In genomic region chr6:108557494-108558371, GRCh38 we compare ENCODE assay signal across 8 cellular contexts.
DNase-seq lines count a peak whose midpoint lies in the region; ATAC-seq and TF ChIP-seq lines count a peak whose summit lies in the region.

No MANE protein-coding gene starts in this region.

- ATAC-seq in GM19328 (IDR thresholded peaks at IDR 0.05; ENCODE audit: unreplicated experiment): no peak

- peak overlapping the region; percentile 86 to 90 for H3K4me3 ChIP-seq in cardiac fibroblast (replicated peaks in 1 of 2; ENCODE audit: low read depth in 2 of 2, low read length in 2 of 2)

- peak; percentile 57 for DNase-seq in SIG-M5 treated with dmso at 0.1 percent for 504 hours (lab: John Stamatoyannopoulos, UW; ENCODE audit: unreplicated experiment)
- no peak for DNase-seq in SIG-M5 (lab: John Stamatoyannopoulos, UW)
- peak; percentile 88 for DNase-seq in NCI-H2171 treated with DMSO at 0.1 percent for 48 hours (lab: John Stamatoyannopoulos, UW)
- DNase-seq in activated CD4-positive, CD25-positive, alpha-beta regulatory T cell treated with anti-CD3 and anti-CD28 coated beads, Interleukin-2, amount 50 U/mL, for 16 hours (ENCODE audit: low read depth, low spot score): peak; percentile 59
- DNase-seq in cardiac fibroblast (ENCODE audit: low read depth in 2 of 2): peak; percentile 55 to 81
- DNase-seq in islet precursor cell: peak; percentile 76
- peak; percentile 74 for DNase-seq in stimulated activated CD4-positive, alpha-beta T cell treated with anti-CD3 and anti-CD28 coated beads, Interleukin-12 subunit alpha, Interleukin-12 subunit beta, amount 100 ng/mL, for 4 hours

- TF ChIP-seq CTCF in cardiac fibroblast (IDR thresholded peaks at IDR 0.05; ENCODE audit: low read depth, low read length): no peak
